In genomic region chr1:206467915-206468314, GRCh38 we compare ENCODE assay signal across 1 cellular context.
A peak's percentile ranks its signal among the peaks of the same experiment; 100 is the strongest.
TF ChIP-seq lines count a peak whose summit lies in the region.

No MANE protein-coding gene starts in this region.

TF ChIP-seq in IMR-90, 13 proteins besides CTCF, POLR2A, EP300 and RAD21:
- TF ChIP-seq USF2 (IDR thresholded peaks at IDR 0.05; ENCODE audit: low read depth, low read length) (no peak), RFX5 (IDR thresholded peaks at IDR 0.05; ENCODE audit: low read depth, low read length) (no peak), MAFK (IDR thresholded peaks at IDR 0.05; ENCODE audit: low read depth, low read length) (no peak), NFE2L2 (IDR thresholded peaks at IDR 0.05; ENCODE audit: low read depth, low read length) (no peak), MXI1 (IDR thresholded peaks at IDR 0.05; ENCODE audit: borderline replicate concordance, low read depth, low read length) (no peak), RCOR1 (IDR thresholded peaks at IDR 0.05; ENCODE audit: insufficient replicate concordance, low read length) (no peak), CEBPB (IDR thresholded peaks at IDR 0.05; ENCODE audit: low read depth, low read length) (peak; percentile 47; the same call in 1 of the 2 replicates)
